In genomic region chr17:67390006-67390645, GRCh38 we compare ENCODE assay signal across 8 cellular contexts. TPM values are rescaled to one million over a fixed set of nuclear protein-coding genes. Genes with fewer than 3 reads are reported as not detected.
DNase-seq lines count a peak whose midpoint lies in the region; ATAC-seq and TF ChIP-seq lines count a peak whose summit lies in the region.

No MANE protein-coding gene starts in this region.

- H3K4me2 ChIP-seq in H9 (ENCODE audit: insufficient read depth, insufficient read length, low read length): no peak overlapping the region

- H3K27me3 ChIP-seq in heart right ventricle (no peaks in the 10 kb centered on the region), layer of hippocampus (ENCODE audit: control insufficient read depth, insufficient read depth, low read length) (no peaks in the 10 kb centered on the region), upper lobe of right lung (no peaks in the 10 kb centered on the region), H9 (ENCODE audit: insufficient read depth, low read length) (no peaks in the 10 kb centered on the region)

- ATAC-seq in heart right ventricle (peak in 6 of 8 donors; percentile 6 to 22 (median 12)), left ventricle myocardium superior (no peak), upper lobe of right lung (no peak), HG02610 (IDR thresholded peaks at IDR 0.05; ENCODE audit: unreplicated experiment) (no peak), GM18502 (IDR thresholded peaks at IDR 0.05; ENCODE audit: poor library complexity, unreplicated experiment) (no peak)
- no peak for ATAC-seq in activated CD8-positive, alpha-beta T cell treated with anti-CD3 and anti-CD28 coated beads for 36 hours

- no peak overlapping the region for H3K14ac ChIP-seq in H9 (ENCODE audit: insufficient read depth, low read length)

- peak overlapping the region; percentile 99 for H3K27ac Mint-ChIP-seq in activated CD8-positive, alpha-beta T cell treated with anti-CD3 and anti-CD28 coated beads for 36 hours
- H3K27ac Mint-ChIP-seq in H9: no peak overlapping the region

- H4K5ac ChIP-seq in H9 (ENCODE audit: insufficient read length, low read depth, low read length): no peak overlapping the region

- H4K91ac ChIP-seq in H9 (ENCODE audit: insufficient read length, low read depth, low read length): no peak overlapping the region

- no peaks in the 10 kb centered on the region for H3K27me3 Mint-ChIP-seq in activated CD8-positive, alpha-beta T cell treated with anti-CD3 and anti-CD28 coated beads for 36 hours
- no peaks in the 10 kb centered on the region; the same call in 1 of the 2 replicates for H3K27me3 Mint-ChIP-seq in H9 (ENCODE audit: low read depth)

- DNase-seq in heart right ventricle (no peak), left ventricle myocardium superior (no peak), upper lobe of right lung (no peak), H9 (no peak)
- DNase-seq in activated CD8-positive, alpha-beta T cell treated with anti-CD3 and anti-CD28 coated beads for 36 hours: no peak

- H3K18ac ChIP-seq in H9 (ENCODE audit: insufficient read length, low read depth, low read length): no peak overlapping the region

- no peak overlapping the region for H2AFZ ChIP-seq in H9 (ENCODE audit: low read length)

- no peak overlapping the region for H2AK5ac ChIP-seq in H9 (ENCODE audit: insufficient read length, low read length)

- peaks cover 2% of the 10 kb centered on the region for H3K79me1 ChIP-seq in H9 (ENCODE audit: insufficient read depth, low read depth, low read length, poor library complexity, severe bottlenecking)

- no peak for TF ChIP-seq CTCF in heart right ventricle (IDR thresholded peaks at IDR 0.05)
- no peak for TF ChIP-seq CTCF in activated CD8-positive, alpha-beta T cell treated with anti-CD3 and anti-CD28 coated beads for 36 hours (IDR thresholded peaks at IDR 0.05)
- no peak for TF ChIP-seq CTCF in upper lobe of right lung (IDR thresholded peaks at IDR 0.05)
- TF ChIP-seq CTCF in H9 (conservative IDR thresholded peaks at IDR 0.05): no peak

- H3K79me2 ChIP-seq in H9 (ENCODE audit: insufficient read depth, low read length): peaks cover 10% of the 10 kb centered on the region; the same call in 1 of the 2 replicates

- H3K27ac ChIP-seq in heart right ventricle: peak overlapping the region in 8 of 10 donors; percentile 3 to 85 (median 41)
- peak overlapping the region; percentile 50 for H3K27ac ChIP-seq in layer of hippocampus (ENCODE audit: low read depth, low read length)
- H3K27ac ChIP-seq in upper lobe of right lung: peak overlapping the region; percentile 42
- no peak overlapping the region for H3K27ac ChIP-seq in H9 (ENCODE audit: insufficient read length, low read depth, low read length)

- no peaks in the 10 kb centered on the region for H4K20me1 ChIP-seq in H9 (ENCODE audit: control insufficient read depth, insufficient read depth, insufficient read length)

- H3K4me1 ChIP-seq in heart right ventricle: peaks cover 0 to 58% (median 24%) of the 10 kb centered on the region in 9 donors
- H3K4me1 ChIP-seq in upper lobe of right lung: peaks cover 21% of the 10 kb centered on the region
- H3K4me1 ChIP-seq in H9 (ENCODE audit: insufficient read depth, low read length): no peaks in the 10 kb centered on the region

- no peak overlapping the region for H3K9ac ChIP-seq in H9 (ENCODE audit: extremely low read depth, insufficient read length, low read length)

- no peak overlapping the region for H2BK20ac ChIP-seq in H9 (ENCODE audit: low read depth, low read length, poor library complexity, severe bottlenecking)

- H3K4me3 Mint-ChIP-seq in activated CD8-positive, alpha-beta T cell treated with anti-CD3 and anti-CD28 coated beads for 36 hours: peak overlapping the region; percentile 69
- no peak overlapping the region for H3K4me3 Mint-ChIP-seq in H9

- H4K8ac ChIP-seq in H9 (replicated peaks; ENCODE audit: insufficient read length, low read depth, low read length): no peak overlapping the region

- 72 to 79% methylated on average over 6 of the region's 6 CpGs for WGBS in heart right ventricle, 2 donors
- WGBS in H9 (ENCODE audit: extremely low coverage, insufficient read length, low lambda C conversion rate): no CpG with 5 or more reads among the region's 6 CpGs

- no peak overlapping the region for H3K23ac ChIP-seq in H9 (ENCODE audit: insufficient read length, low read depth, low read length)

- no peak overlapping the region for H2BK15ac ChIP-seq in H9 (ENCODE audit: low read depth, low read length)

- no peaks in the 10 kb centered on the region for H3K9me3 Mint-ChIP-seq in activated CD8-positive, alpha-beta T cell treated with anti-CD3 and anti-CD28 coated beads for 36 hours
- no peaks in the 10 kb centered on the region; a peak in 2 of 5 replicates for H3K9me3 Mint-ChIP-seq in H9

- H3K23me2 ChIP-seq in H9 (ENCODE audit: insufficient read length, low read depth, low read length, poor library complexity, severe bottlenecking): no peaks in the 10 kb centered on the region

- H3K36me3 ChIP-seq in heart right ventricle (peaks cover 0 to 6% (median 0%) of the 10 kb centered on the region in 9 donors), upper lobe of right lung (no peaks in the 10 kb centered on the region)

- H2BK120ac ChIP-seq in H9 (ENCODE audit: low read depth, low read length, poor library complexity, severe bottlenecking): no peak overlapping the region

- H2BK5ac ChIP-seq in H9 (ENCODE audit: insufficient read length, low read length): no peak overlapping the region

- POLR2A ChIA-PET in activated CD8-positive, alpha-beta T cell treated with anti-CD3 and anti-CD28 coated beads for 36 hours (lab: Charles Lee): interaction anchor here (0.7 to 5.6 kb wide), 12 partner anchors 11 to 101 kb away, joined by 3 to 26 read pairs (median 8); no protein-coding TSS in a partner anchor

- intact Hi-C loops in heart right ventricle (cut with DNase I): no loop called here
- intact Hi-C loops in left ventricle myocardium superior (cut with micrococcal nuclease): no loop called here
- intact Hi-C loops in activated CD8-positive, alpha-beta T cell treated with anti-CD3 and anti-CD28 coated beads for 36 hours (cut with micrococcal nuclease): loop anchor here (2.0 kb wide), 1 partner anchor 41 kb away; no protein-coding TSS in a partner anchor
- intact Hi-C loops in upper lobe of right lung (cut with DNase I): no loop called here

- H3K56ac ChIP-seq in H9 (ENCODE audit: insufficient read length, low read depth, low read length): no peak overlapping the region

- H3K9me3 ChIP-seq in heart right ventricle (peaks cover 0 to under 1% (median 0%) of the 10 kb centered on the region in 11 donors), upper lobe of right lung (no peaks in the 10 kb centered on the region), H9 (ENCODE audit: control insufficient read depth, low read depth, low read length) (no peaks in the 10 kb centered on the region)

- no peak overlapping the region for H3K4ac ChIP-seq in H9 (ENCODE audit: low read depth, low read length)

- no peak overlapping the region for H3T11ph ChIP-seq in H9 (ENCODE audit: low read length)

- peaks cover 83% of the 10 kb centered on the region for H3K4me1 Mint-ChIP-seq in activated CD8-positive, alpha-beta T cell treated with anti-CD3 and anti-CD28 coated beads for 36 hours (ENCODE audit: low read depth)
- peaks cover 21% of the 10 kb centered on the region in 2 experiments for H3K4me1 Mint-ChIP-seq in H9

- no peak overlapping the region for H2BK12ac ChIP-seq in H9 (ENCODE audit: insufficient read length, low read depth, low read length)

- H3K4me3 ChIP-seq in heart right ventricle (no peak overlapping the region), upper lobe of right lung (no peak overlapping the region)

- H3K36me3 Mint-ChIP-seq in activated CD8-positive, alpha-beta T cell treated with anti-CD3 and anti-CD28 coated beads for 36 hours (ENCODE audit: low read depth): peaks cover 40% of the 10 kb centered on the region
- peaks cover 0 to 9% (median 4%) of the 10 kb centered on the region in 3 experiments; a peak in 5 of 7 replicates for H3K36me3 Mint-ChIP-seq in H9 (ENCODE audit: insufficient read depth in 1 of 3, low read depth in 3 of 3)

- CTCF ChIA-PET in activated CD8-positive, alpha-beta T cell treated with anti-CD3 and anti-CD28 coated beads for 36 hours (lab: Charles Lee): interaction anchor here (1.0 to 7.0 kb wide), 14 partner anchors 9 to 103 kb away, joined by 3 to 119 read pairs (median 5); partner anchors contain the start of gene PITPNC1

RNA-seq across cellular contexts. Expression of gene PITPNC1, which starts 13.0 kb away (rescaled TPM):
- 10 to 100 TPM in 6 of 10 donors, 1 to 10 TPM in 4; 7.4 to 28.0 (median 11.5) TPM for total RNA-seq in heart right ventricle
- 10 to 100 TPM in 1 of 2 donors, 1 to 10 TPM in 1; 6.6 to 13.3 TPM for polyA plus RNA-seq in heart right ventricle
- 11.0 TPM for total RNA-seq in left ventricle myocardium superior
- total RNA-seq in activated CD8-positive, alpha-beta T cell treated with anti-CD3 and anti-CD28 coated beads for 36 hours: 10 to 100 TPM; 51.8 to 56.3 TPM
- total RNA-seq in upper lobe of right lung: 25.4 TPM
- total RNA-seq in H9 (2021): 37.5 and 39.1 TPM in 2 replicates

RNA-seq across cellular contexts. Expression of gene PSMD12, which starts 23.7 kb away (rescaled TPM):
- total RNA-seq in heart right ventricle (10 to 100 TPM; 44.5 to 67.1 (median 49.9) TPM), left ventricle myocardium superior (47.0 TPM), upper lobe of right lung (43.8 TPM), H9 (2021) (90.5 and 92.9 TPM in 2 replicates)
- 10 to 100 TPM; 28.5 to 32.3 TPM for polyA plus RNA-seq in heart right ventricle
- total RNA-seq in activated CD8-positive, alpha-beta T cell treated with anti-CD3 and anti-CD28 coated beads for 36 hours: 10 to 100 TPM; 80.9 to 89.1 TPM

Comparison
In these comparisons a context has a peak if more than half of its experiments do, and no peak if none do; other contexts are left out.
1. ATAC-seq: peak in heart right ventricle (6 of 8); none in left ventricle myocardium superior (single experiment), activated CD8-positive, alpha-beta T cell treated with anti-CD3 and anti-CD28 coated beads for 36 hours (single experiment), upper lobe of right lung (single experiment), HG02610 (single experiment) and GM18502 (single experiment).